In the genomic region with DNA sequence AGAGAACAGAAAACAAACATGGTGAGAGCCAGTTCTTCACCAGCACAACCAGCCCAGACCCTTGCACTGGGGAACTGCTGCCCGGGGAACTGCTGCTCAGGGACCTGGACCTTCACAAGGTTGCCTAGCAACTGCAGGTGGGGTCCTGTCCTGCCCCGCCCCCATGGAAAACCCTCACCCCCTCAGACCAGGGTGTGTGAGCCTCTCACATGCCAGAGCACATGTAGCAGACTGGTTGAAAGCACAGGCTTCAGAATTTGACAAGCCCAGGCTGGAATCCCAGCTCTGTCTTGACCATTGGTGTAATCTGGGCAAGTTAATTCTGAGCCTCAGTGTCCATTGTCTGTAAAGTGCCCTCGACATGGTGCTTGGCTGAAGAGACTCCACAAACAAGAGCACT, we compare ENCODE assay signal across 6 cellular contexts.
"Had no signal": no experiment of that assay in that cellular context is flagged by ENCODE, and none has a peak within 500 bp of the region (broad histone marks: within the 10 kb centered on the region; RNA-seq: fewer than 3 reads in every experiment).

No MANE protein-coding gene starts in this region.

- H3K4me3 ChIP-seq: GM23338 had no signal

- FAIRE-seq: H1, H54, HTR-8/SVneo had no signal

- ATAC-seq: GM23338 had no signal

- DNase-seq: HCEC 1CT, IMR-90 had no signal
